Comparison of ENCODE assay signal across 8 cellular contexts in the genomic region with DNA sequence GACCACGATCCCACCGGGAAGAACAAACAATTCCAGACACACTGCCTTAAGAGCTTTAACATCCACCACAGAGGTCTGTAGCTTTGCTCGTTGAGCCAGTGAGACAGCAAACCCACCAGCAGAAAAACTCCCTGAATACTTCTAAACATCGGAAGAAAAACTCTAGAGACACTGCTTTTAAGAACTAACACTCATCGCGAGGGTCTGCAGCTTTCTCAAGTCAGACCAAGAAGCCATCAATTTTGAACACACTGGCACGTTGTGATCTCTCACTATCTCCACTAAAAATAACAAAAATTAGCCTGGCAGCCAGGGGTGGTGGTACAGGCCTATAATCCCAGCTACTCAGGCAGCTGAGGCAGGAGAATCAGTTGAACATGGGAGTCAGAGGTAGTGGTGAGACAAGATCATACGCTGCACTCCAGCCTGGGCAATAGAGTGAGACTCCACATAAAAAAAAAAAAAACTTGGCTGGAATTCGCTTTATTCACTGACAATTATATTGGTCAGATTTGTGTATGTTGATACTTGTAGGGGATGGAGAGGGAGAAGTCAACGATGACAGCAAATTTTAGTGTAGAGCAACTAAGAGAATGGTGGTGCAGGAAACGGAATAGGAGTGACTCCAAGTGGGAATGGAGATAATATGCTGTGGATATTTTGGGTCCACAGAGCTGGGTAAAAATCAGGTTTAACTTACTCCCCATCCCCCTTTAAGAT. TPM values are rescaled to one million over a fixed set of nuclear protein-coding genes. Genes with fewer than 3 reads are reported as not detected.
DNase-seq lines count a peak whose midpoint lies in the region; ATAC-seq and TF ChIP-seq lines count a peak whose summit lies in the region.

No MANE protein-coding gene starts in this region.

- no peaks in the 10 kb centered on the region for H3K9me2 ChIP-seq in hepatocyte (replicated peaks; ENCODE audit: insufficient read depth)

- DNase-seq in H7 (no peak), hepatocyte (ENCODE audit: low spot score) (no peak), spleen (no peak), COLO668 (lab: John Stamatoyannopoulos, UW; ENCODE audit: unreplicated experiment) (no peak)
- DNase-seq in activated CD8-positive, alpha-beta T cell treated with anti-CD3 and anti-CD28 coated beads for 36 hours, result peak; percentile 11

- ATAC-seq in activated CD8-positive, alpha-beta T cell treated with anti-CD3 and anti-CD28 coated beads for 36 hours, result no peak
- no peak for ATAC-seq in GM21515 (IDR thresholded peaks at IDR 0.05; ENCODE audit: unreplicated experiment)
- no peak for ATAC-seq in GM18502 (IDR thresholded peaks at IDR 0.05; ENCODE audit: poor library complexity, unreplicated experiment)
- no peak for ATAC-seq in GM19023 (IDR thresholded peaks at IDR 0.05; ENCODE audit: unreplicated experiment)

- H3K36me3 ChIP-seq in H7 (replicated peaks; ENCODE audit: control insufficient read depth, insufficient read depth, low read length) (peaks cover 7% of the 10 kb centered on the region), hepatocyte (replicated peaks; ENCODE audit: insufficient read depth, low read depth) (no peaks in the 10 kb centered on the region), spleen (peaks cover 0 to 22% (median 2%) of the 10 kb centered on the region in 6 donors)

- CTCF ChIA-PET in activated CD8-positive, alpha-beta T cell treated with anti-CD3 and anti-CD28 coated beads for 36 hours (lab: Charles Lee), result interaction anchor here (0.8 to 2.4 kb wide), 2 partner anchors 14 to 212 kb away, joined by 3 to 6 read pairs; no protein-coding TSS in a partner anchor

- H3K4me3 Mint-ChIP-seq in activated CD8-positive, alpha-beta T cell treated with anti-CD3 and anti-CD28 coated beads for 36 hours, result peak overlapping the region; percentile 91

- H3K4me1 ChIP-seq in hepatocyte (ENCODE audit: insufficient read depth), result peaks cover 21% of the 10 kb centered on the region
- H3K4me1 ChIP-seq in spleen, result peaks cover 11 to 68% (median 37%) of the 10 kb centered on the region in 6 donors

- H3K4me2 ChIP-seq in hepatocyte, result peak overlapping the region; percentile 73

- TF ChIP-seq POLR2A in spleen (IDR thresholded peaks at IDR 0.05), result no peak

- TF ChIP-seq CTCF in activated CD8-positive, alpha-beta T cell treated with anti-CD3 and anti-CD28 coated beads for 36 hours (IDR thresholded peaks at IDR 0.05), result no peak
- TF ChIP-seq CTCF in hepatocyte (IDR thresholded peaks at IDR 0.05; ENCODE audit: poor library complexity), result no peak
- TF ChIP-seq CTCF in spleen (IDR thresholded peaks at IDR 0.05 in 8 of 11, conservative IDR thresholded peaks at IDR 0.05 in 3 of 11), result no peak

- H3K79me2 ChIP-seq in hepatocyte, result peaks cover 33% of the 10 kb centered on the region

- intact Hi-C loops in activated CD8-positive, alpha-beta T cell treated with anti-CD3 and anti-CD28 coated beads for 36 hours (cut with micrococcal nuclease), result no loop called here
- intact Hi-C loops in spleen (cut with DNase I; ENCODE audit: low total_unique reads), result no loop called here

- 68% methylated on average over 11 of the region's 11 CpGs for WGBS in hepatocyte (ENCODE audit: low lambda C conversion rate, missing lambda C conversion rate)
- WGBS in spleen, 5 donors, result 77 to 88% (median 83%) methylated on average over 11 of the region's 11 CpGs

- H3K9me3 ChIP-seq in hepatocyte (ENCODE audit: low read depth) (no peaks in the 10 kb centered on the region), spleen (peaks cover 0 to 25% (median 14%) of the 10 kb centered on the region in 8 donors)

- H3K4me3 ChIP-seq in H7 (ENCODE audit: insufficient read depth, low read depth, low read length) (peak overlapping the region; percentile 59), hepatocyte (peak overlapping the region; percentile 7), spleen (peak overlapping the region; percentile 46 to 77 (median 62))

- no peaks in the 10 kb centered on the region for H4K20me1 ChIP-seq in hepatocyte (ENCODE audit: insufficient read depth, poor library complexity, severe bottlenecking)

- H3K4me1 Mint-ChIP-seq in activated CD8-positive, alpha-beta T cell treated with anti-CD3 and anti-CD28 coated beads for 36 hours (ENCODE audit: low read depth), result peaks cover 43% of the 10 kb centered on the region

- H3K27me3 Mint-ChIP-seq in activated CD8-positive, alpha-beta T cell treated with anti-CD3 and anti-CD28 coated beads for 36 hours, result no peaks in the 10 kb centered on the region

- H3K36me3 Mint-ChIP-seq in activated CD8-positive, alpha-beta T cell treated with anti-CD3 and anti-CD28 coated beads for 36 hours (ENCODE audit: low read depth), result peaks cover 23% of the 10 kb centered on the region

- H3K27ac ChIP-seq in hepatocyte (peak overlapping the region; percentile 89), spleen (peak overlapping the region; percentile 53 to 89 (median 86))

- POLR2A ChIA-PET in activated CD8-positive, alpha-beta T cell treated with anti-CD3 and anti-CD28 coated beads for 36 hours (lab: Charles Lee), result interaction anchor here (0.7 to 3.2 kb wide), 5 partner anchors 17 to 117 kb away, joined by 3 to 21 read pairs (median 4); partner anchors contain the start of genes C6orf52, MAK, PAK1IP1 and TMEM14B

- H3K27ac Mint-ChIP-seq in activated CD8-positive, alpha-beta T cell treated with anti-CD3 and anti-CD28 coated beads for 36 hours, result peak overlapping the region; percentile 92

- H3K9me3 Mint-ChIP-seq in activated CD8-positive, alpha-beta T cell treated with anti-CD3 and anti-CD28 coated beads for 36 hours, result peaks cover 17% of the 10 kb centered on the region

- H3K27me3 ChIP-seq in H7 (ENCODE audit: control insufficient read depth, insufficient read depth, low read length), result no peaks in the 10 kb centered on the region
- no peaks in the 10 kb centered on the region for H3K27me3 ChIP-seq in hepatocyte
- no peaks in the 10 kb centered on the region for H3K27me3 ChIP-seq in spleen (replicated peaks in 1 of 7)

- H2AFZ ChIP-seq in hepatocyte, result peak overlapping the region; percentile 68

RNA-seq across cellular contexts. Expression of gene TMEM14C, which starts 0.9 kb away (rescaled TPM):
- total RNA-seq in H7 (2014; rRNA removed; shearing (Covaris generic)), result 129 and 153 TPM in 2 replicates
- total RNA-seq in activated CD8-positive, alpha-beta T cell treated with anti-CD3 and anti-CD28 coated beads for 36 hours, result 10 to 100 TPM; 60.1 to 62.0 TPM
- total RNA-seq in hepatocyte (155 and 181 TPM in 2 replicates), spleen (10 to 100 TPM; 40.7 to 92.6 (median 60.7) TPM)
- polyA plus RNA-seq in hepatocyte (170 and 176 TPM in 2 replicates), spleen (100 to 1,000 TPM in 1 of 3 donors, 10 to 100 TPM in 2; 69.5 to 115 (median 87.5) TPM)

RNA-seq across cellular contexts. Expression of gene TMEM14B, which starts 25.6 kb away (rescaled TPM):
- 90.6 and 120 TPM in 2 replicates for total RNA-seq in H7 (2014; rRNA removed; shearing (Covaris generic))
- total RNA-seq in activated CD8-positive, alpha-beta T cell treated with anti-CD3 and anti-CD28 coated beads for 36 hours, result 10 to 100 TPM; 92.1 to 94.2 TPM
- total RNA-seq in hepatocyte, result 63.9 and 69.4 TPM in 2 replicates
- polyA plus RNA-seq in hepatocyte, result 108 and 126 TPM in 2 replicates
- 10 to 100 TPM; 49.7 to 63.0 (median 57.9) TPM for total RNA-seq in spleen
- 10 to 100 TPM; 67.4 to 83.5 (median 69.4) TPM for polyA plus RNA-seq in spleen

RNA-seq across cellular contexts. Expression of gene PAK1IP1, which starts 27.2 kb away (rescaled TPM):
- 39.9 and 44.8 TPM in 2 replicates for total RNA-seq in H7 (2014; rRNA removed; shearing (Covaris generic))
- total RNA-seq in activated CD8-positive, alpha-beta T cell treated with anti-CD3 and anti-CD28 coated beads for 36 hours, result 10 to 100 TPM; 34.2 to 35.5 TPM
- total RNA-seq in hepatocyte (14.0 and 16.0 TPM in 2 replicates), spleen (10 to 100 TPM in 4 of 7 donors, 1 to 10 TPM in 3; 7.3 to 13.6 (median 10.8) TPM)
- polyA plus RNA-seq in hepatocyte (14.3 and 15.7 TPM in 2 replicates), spleen (10 to 100 TPM in 2 of 3 donors, 1 to 10 TPM in 1; 8.4 to 14.7 (median 11.4) TPM)

RNA-seq across cellular contexts. Expression of gene C6orf52, which starts 27.6 kb away (rescaled TPM):
- total RNA-seq in H7 (2014; rRNA removed; shearing (Covaris generic)), result 0.26 and 4.6 TPM in 2 replicates
- 1 to 10 TPM; 2.6 to 3.3 TPM for total RNA-seq in activated CD8-positive, alpha-beta T cell treated with anti-CD3 and anti-CD28 coated beads for 36 hours
- total RNA-seq in hepatocyte (1.2 and 13.1 TPM in 2 replicates), spleen (1 to 10 TPM in 2 of 7 donors, under 1 TPM in 1, not detected in 4; 0.50 to 1.5 (median 1.1) TPM)
- polyA plus RNA-seq in hepatocyte (6.5 and 6.8 TPM in 2 replicates), spleen (under 1 TPM; 0.42 to 0.96 (median 0.64) TPM)

Comparison
In these comparisons a context has a peak if more than half of its experiments do, and no peak if none do; other contexts are left out.
1. H3K4me3 ChIP-seq: peak in every context shown above with its lines; median percentile 62 in spleen; 59 in H7; 7 in hepatocyte.